Comparison of ENCODE assay signal across 20 cellular contexts in genomic region chr15:40444741-40445140, GRCh38. TPM values are rescaled to one million over a fixed set of nuclear protein-coding genes. Genes with fewer than 3 reads are reported as not detected.
DNase-seq lines count a peak whose midpoint lies in the region; FAIRE-seq and TF ChIP-seq lines count a peak whose summit lies in the region.
"Had no signal": no experiment of that assay in that cellular context is flagged by ENCODE, and none has a peak within 500 bp of the region (broad histone marks: within the 10 kb centered on the region; RNA-seq: fewer than 3 reads in every experiment).

No MANE protein-coding gene starts in this region.

- H3K36me3 Mint-ChIP-seq in CD4-positive, alpha-beta memory T cell: peaks cover 0 to 10% of the 10 kb centered on the region in 2 donors
- H3K36me3 Mint-ChIP-seq in H9 (ENCODE audit: insufficient read depth in 1 of 3, low read depth in 3 of 3): peaks cover 0 to 31% (median 3%) of the 10 kb centered on the region in 3 experiments; a peak in 5 of 7 replicates

- no peak overlapping the region for H2AFZ ChIP-seq in H9 (ENCODE audit: low read length)
- no peak overlapping the region for H2AFZ ChIP-seq in H1 (ENCODE audit: low read length)
- H2AFZ ChIP-seq in neural cell (ENCODE audit: low read depth, low read length): no peak overlapping the region

- no peak for TF ChIP-seq EP300 in H1 (IDR thresholded peaks at IDR 0.05; ENCODE audit: borderline replicate concordance in 1 of 2, low read depth in 2 of 2, low read length in 2 of 2)
- TF ChIP-seq EP300 in neural cell (conservative IDR thresholded peaks at IDR 0.05; ENCODE audit: poor library complexity, severe bottlenecking): no peak

- H2BK15ac ChIP-seq in H9 (ENCODE audit: low read depth, low read length) (no peak overlapping the region), H1 (ENCODE audit: low read length) (no peak overlapping the region)

- H2BK120ac ChIP-seq in H9 (ENCODE audit: low read depth, low read length, poor library complexity, severe bottlenecking) (no peak overlapping the region), H1 (replicated peaks; ENCODE audit: low read depth, low read length) (no peak overlapping the region)

- H4K91ac ChIP-seq in H9 (ENCODE audit: insufficient read length, low read depth, low read length) (no peak overlapping the region), H1 (replicated peaks; ENCODE audit: insufficient read length, low read length) (no peak overlapping the region)

- H3K4me2 ChIP-seq in H9 (ENCODE audit: insufficient read depth, insufficient read length, low read length): no peak overlapping the region
- peak overlapping the region; percentile 36 to 61; a peak in 3 of 4 replicates for H3K4me2 ChIP-seq in H1 (ENCODE audit: insufficient read depth in 1 of 2, low read depth in 2 of 2, low read length in 2 of 2)
- H3K4me2 ChIP-seq in neural cell (ENCODE audit: low read length): no peak overlapping the region

- DNase-seq in CD4-positive, alpha-beta memory T cell: no peak
- DNase-seq in H9: no peak
- DNase-seq in H1 (ENCODE audit: low read depth in 1 of 2, low spot score in 2 of 2): no peak
- DNase-seq in caudate nucleus (lab: John Stamatoyannopoulos, UW): no peak
- DNase-seq in NCI-H187 treated with DMSO at 0.1 percent for 48 hours (lab: John Stamatoyannopoulos, UW): no peak
- DNase-seq in effector CD4-positive, alpha-beta T cell: no peak
- DNase-seq: activated CD4-positive, CD25-positive, alpha-beta regulatory T cell; activated CD8-positive, alpha-beta T cell treated with anti-CD3 and anti-CD28 coated beads, Interleukin-2, amount 10 ng/mL, durations not matched to agents 7 days and 5 days; activated naive CD4-positive, alpha-beta T cell treated with Interleukin-2 at 50 U/mL for 16 hours; activated T-cell treated with anti-CD3 and anti-CD28 coated beads, Interleukin-2, amount 50 U/mL, for 1 hour; aorta; cerebellar nuclear complex; foreskin melanocyte; KG1; NCI-H146; NCI-H748 treated with DMSO at 0.1 percent for 48 hours; Right ventricle myocardium superior had no signal

- TF ChIP-seq RAD21 in H1 (IDR thresholded peaks at IDR 0.05 in 1 of 2, conservative IDR thresholded peaks at IDR 0.05 in 1 of 2; ENCODE audit: low read depth in 2 of 2, low read length in 2 of 2) (no peak), neural cell (conservative IDR thresholded peaks at IDR 0.05) (no peak)

- H3K18ac ChIP-seq in H9 (ENCODE audit: insufficient read length, low read depth, low read length): no peak overlapping the region
- no peak overlapping the region for H3K18ac ChIP-seq in H1 (ENCODE audit: extremely low read depth, low read length)

- no peak for FAIRE-seq in H1 (lab: Jason Lieb, UNC)
- FAIRE-seq: GM12891 had no signal

- POLR2A ChIA-PET in CD4-positive, alpha-beta memory T cell (lab: Charles Lee; ENCODE audit: partially characterized antibody): interaction anchor here (0.7 to 1.2 kb wide), 2 partner anchors 8 to 10 kb away, joined by 3 to 4 read pairs; no protein-coding TSS in a partner anchor
- POLR2A ChIA-PET in H1 (lab: Charles Lee; ENCODE audit: partially characterized antibody): interaction anchor here (1.0 to 2.8 kb wide), 8 partner anchors 12 to 110 kb away, joined by 3 to 21 read pairs (median 4); partner anchors contain the start of genes CHST14 and IVD

- no peaks in the 10 kb centered on the region for H4K20me1 ChIP-seq in H9 (ENCODE audit: control insufficient read depth, insufficient read depth, insufficient read length)
- H4K20me1 ChIP-seq in H1 (replicated peaks in 1 of 2; ENCODE audit: control insufficient read depth in 1 of 2, insufficient read depth in 2 of 2, low read length in 2 of 2): peaks cover 39% of the 10 kb centered on the region in 2 experiments
- peaks cover 14% of the 10 kb centered on the region for H4K20me1 ChIP-seq in neural cell (ENCODE audit: insufficient read depth)

- H3K9me3 Mint-ChIP-seq in CD4-positive, alpha-beta memory T cell: no peaks in the 10 kb centered on the region
- no peaks in the 10 kb centered on the region for H3K9me3 Mint-ChIP-seq in H9

- H3K27me3 ChIP-seq in CD4-positive, alpha-beta memory T cell (ENCODE audit: insufficient read depth, low read length): no peaks in the 10 kb centered on the region
- H3K27me3 ChIP-seq in H9 (ENCODE audit: insufficient read depth, low read length) (no peaks in the 10 kb centered on the region), H1 (replicated peaks in 1 of 4; ENCODE audit: control insufficient read depth in 3 of 4, extremely low read depth in 1 of 4, insufficient read depth in 3 of 4, low read length in 3 of 4) (no peaks in the 10 kb centered on the region), neural cell (ENCODE audit: insufficient read depth, low read depth, low read length) (peaks cover 7% of the 10 kb centered on the region)
- H3K27me3 ChIP-seq: vagina had no signal

- H3K23me2 ChIP-seq in H9 (ENCODE audit: insufficient read length, low read depth, low read length, poor library complexity, severe bottlenecking) (peaks cover 7% of the 10 kb centered on the region), H1 (ENCODE audit: low read depth, low read length) (peaks cover 3% of the 10 kb centered on the region)

- TF ChIP-seq CTCF in H9 (conservative IDR thresholded peaks at IDR 0.05): no peak
- TF ChIP-seq CTCF in H1 (IDR thresholded peaks at IDR 0.05; ENCODE audit: control extremely low read depth in 1 of 3, insufficient read depth in 1 of 3, low read depth in 1 of 3, low read length in 3 of 3): no peak
- TF ChIP-seq CTCF in neural cell (IDR thresholded peaks at IDR 0.05; ENCODE audit: poor library complexity, severe bottlenecking): no peak

- no peaks in the 10 kb centered on the region for H3K27me3 Mint-ChIP-seq in CD4-positive, alpha-beta memory T cell
- H3K27me3 Mint-ChIP-seq in H9 (ENCODE audit: low read depth): no peaks in the 10 kb centered on the region

- H2BK12ac ChIP-seq in H9 (ENCODE audit: insufficient read length, low read depth, low read length) (no peak overlapping the region), H1 (ENCODE audit: low read depth, low read length) (no peak overlapping the region)

- H3T11ph ChIP-seq in H9 (ENCODE audit: low read length): no peak overlapping the region

- peak overlapping the region in 6 of 7 donors; percentile 58 to 76 (median 66) for H3K27ac Mint-ChIP-seq in CD4-positive, alpha-beta memory T cell
- no peak overlapping the region; a peak in 1 of 7 replicates for H3K27ac Mint-ChIP-seq in H9
- H3K27ac Mint-ChIP-seq: activated CD8-positive, alpha-beta T cell treated with anti-CD3 and anti-CD28 coated beads, Interleukin-2, amount 10 ng/mL, durations not matched to agents 7 days and 5 days had no signal

- H3K4me1 ChIP-seq in CD4-positive, alpha-beta memory T cell (ENCODE audit: insufficient read depth, low read length): peaks cover 56% of the 10 kb centered on the region
- H3K4me1 ChIP-seq in H9 (ENCODE audit: insufficient read depth, low read length): peaks cover 20% of the 10 kb centered on the region
- H3K4me1 ChIP-seq in H1 (replicated peaks in 1 of 4; ENCODE audit: control insufficient read depth in 3 of 4, insufficient read depth in 4 of 4, low read length in 3 of 4): peaks cover 17 to 26% (median 21%) of the 10 kb centered on the region in 4 experiments; a peak in 6 of 7 replicates

- CTCF ChIA-PET in CD4-positive, alpha-beta memory T cell (lab: Charles Lee; ENCODE audit: partially characterized antibody): interaction anchor here (0.6 to 2.6 kb wide), 3 partner anchors 8 to 190 kb away, joined by 3 to 6 read pairs (median 3); no protein-coding TSS in a partner anchor
- CTCF ChIA-PET in H1 (lab: Charles Lee; ENCODE audit: partially characterized antibody): interaction anchor here (0.8 to 3.7 kb wide), 12 partner anchors 8 to 117 kb away, joined by 3 to 24 read pairs (median 3); no protein-coding TSS in a partner anchor

- no peak overlapping the region for H3K27ac ChIP-seq in CD4-positive, alpha-beta memory T cell (ENCODE audit: low read depth, low read length)
- H3K27ac ChIP-seq in H9 (ENCODE audit: insufficient read length, low read depth, low read length): no peak overlapping the region
- H3K27ac ChIP-seq in H1 (ENCODE audit: low read depth, low read length): no peak overlapping the region
- H3K27ac ChIP-seq in neural cell (ENCODE audit: low read length): no peak overlapping the region
- no peak overlapping the region for H3K27ac ChIP-seq in caudate nucleus (ENCODE audit: low read depth, low read length)
- H3K27ac ChIP-seq: vagina had no signal

- no peaks in the 10 kb centered on the region for H3K9me2 ChIP-seq in neural cell (ENCODE audit: insufficient read depth, low read length)

- H3K79me1 ChIP-seq in H9 (ENCODE audit: insufficient read depth, low read depth, low read length, poor library complexity, severe bottlenecking) (peaks cover 8% of the 10 kb centered on the region), H1 (ENCODE audit: low read depth, low read length) (peaks cover 13% of the 10 kb centered on the region; the same call in 1 of the 2 replicates)

- H3K79me2 ChIP-seq in H9 (ENCODE audit: insufficient read depth, low read length) (peaks cover 55% of the 10 kb centered on the region; the same call in 1 of the 2 replicates), H1 (ENCODE audit: control insufficient read depth in 1 of 2, insufficient read depth in 2 of 2, low read length in 2 of 2) (peaks cover 35 to 81% of the 10 kb centered on the region in 2 experiments), neural cell (replicated peaks; ENCODE audit: insufficient read depth, low read length) (peaks cover 61% of the 10 kb centered on the region)

- H3K56ac ChIP-seq in H9 (ENCODE audit: insufficient read length, low read depth, low read length): no peak overlapping the region
- H3K56ac ChIP-seq in H1 (replicated peaks; ENCODE audit: insufficient read length, low read depth, low read length): no peak overlapping the region

- no peak overlapping the region for H3K4ac ChIP-seq in H9 (ENCODE audit: low read depth, low read length)
- H3K4ac ChIP-seq in H1 (replicated peaks; ENCODE audit: insufficient read length, low read depth, low read length): no peak overlapping the region

- no peak overlapping the region for H2BK20ac ChIP-seq in H9 (ENCODE audit: low read depth, low read length, poor library complexity, severe bottlenecking)
- no peak overlapping the region for H2BK20ac ChIP-seq in H1 (ENCODE audit: low read length)

- no peak overlapping the region for H4K8ac ChIP-seq in H9 (replicated peaks; ENCODE audit: insufficient read length, low read depth, low read length)
- H4K8ac ChIP-seq in H1 (ENCODE audit: extremely low read depth, insufficient read depth, low read length): no peak overlapping the region

- no peaks in the 10 kb centered on the region for H3K36me3 ChIP-seq in CD4-positive, alpha-beta memory T cell (ENCODE audit: insufficient read depth, low read length)
- H3K36me3 ChIP-seq in H1 (ENCODE audit: control insufficient read depth in 2 of 4, insufficient read depth in 4 of 4, low read length in 3 of 4) (peaks cover 0 to 3% (median 1%) of the 10 kb centered on the region in 4 experiments; a peak in 1 of 8 replicates), neural cell (ENCODE audit: insufficient read depth, low read length) (no peaks in the 10 kb centered on the region)
- H3K36me3 ChIP-seq: vagina had no signal

- no peak overlapping the region for H2AK5ac ChIP-seq in H9 (ENCODE audit: insufficient read length, low read length)
- no peak overlapping the region for H2AK5ac ChIP-seq in H1 (ENCODE audit: low read depth, low read length)

- H4K5ac ChIP-seq in H9 (ENCODE audit: insufficient read length, low read depth, low read length) (no peak overlapping the region), H1 (ENCODE audit: insufficient read length, low read depth, low read length) (no peak overlapping the region)

- peak overlapping the region in 4 of 8 donors; percentile 21 to 46 (median 40) for H3K4me3 Mint-ChIP-seq in CD4-positive, alpha-beta memory T cell
- H3K4me3 Mint-ChIP-seq in H9: peak overlapping the region; percentile 19 to 95; a peak in 3 of 5 replicates
- H3K4me3 Mint-ChIP-seq: activated CD8-positive, alpha-beta T cell treated with anti-CD3 and anti-CD28 coated beads, Interleukin-2, amount 10 ng/mL, durations not matched to agents 7 days and 5 days had no signal

- no peaks in the 10 kb centered on the region for H3K9me3 ChIP-seq in CD4-positive, alpha-beta memory T cell (ENCODE audit: control insufficient read depth in 1 of 2, low read length in 2 of 2)
- H3K9me3 ChIP-seq in H9 (ENCODE audit: control insufficient read depth, low read depth, low read length) (no peaks in the 10 kb centered on the region), H1 (ENCODE audit: insufficient read depth in 2 of 2, low read depth in 1 of 2, low read length in 1 of 2) (no peaks in the 10 kb centered on the region), neural cell (ENCODE audit: low read length) (no peaks in the 10 kb centered on the region)
- H3K9me3 ChIP-seq: vagina had no signal

- intact Hi-C loops in CD4-positive, alpha-beta memory T cell (cut with micrococcal nuclease): no loop called here

- H3K9ac ChIP-seq in H9 (ENCODE audit: extremely low read depth, insufficient read length, low read length) (no peak overlapping the region), H1 (replicated peaks in 1 of 4; ENCODE audit: extremely low read depth in 1 of 4, low read depth in 3 of 4, low read length in 3 of 4) (no peak overlapping the region), neural cell (ENCODE audit: low read length) (no peak overlapping the region)

- H3K4me1 Mint-ChIP-seq in CD4-positive, alpha-beta memory T cell: peaks cover 49 to 69% (median 59%) of the 10 kb centered on the region in 4 donors
- peaks cover 52 to 53% of the 10 kb centered on the region in 2 experiments for H3K4me1 Mint-ChIP-seq in H9

- H2BK5ac ChIP-seq in H9 (ENCODE audit: insufficient read length, low read length): no peak overlapping the region
- no peak overlapping the region for H2BK5ac ChIP-seq in H1 (ENCODE audit: low read depth, low read length)

- H3K4me3 ChIP-seq in CD4-positive, alpha-beta memory T cell (ENCODE audit: low read length in 2 of 2): no peak overlapping the region
- peak overlapping the region in 1 of 4 experiments; percentile 23; a peak in 1 of 8 replicates for H3K4me3 ChIP-seq in H1 (ENCODE audit: extremely low read depth in 1 of 4, insufficient read depth in 2 of 4, low read depth in 3 of 4, low read length in 4 of 4)
- peak overlapping the region; percentile 92 for H3K4me3 ChIP-seq in neural cell (ENCODE audit: low read length)
- H3K4me3 ChIP-seq: vagina had no signal

- H3K23ac ChIP-seq in H9 (ENCODE audit: insufficient read length, low read depth, low read length): no peak overlapping the region
- H3K23ac ChIP-seq in H1 (ENCODE audit: insufficient read length): no peak overlapping the region

- no peaks in the 10 kb centered on the region for H3F3A ChIP-seq in neural cell (ENCODE audit: insufficient read depth, low read length, poor library complexity, severe bottlenecking)

- WGBS in H9 (ENCODE audit: extremely low coverage, insufficient read length, low lambda C conversion rate): no CpG with 5 or more reads among the region's 5 CpGs
- 56% methylated on average over 5 of the region's 5 CpGs; no CpG with 5 or more reads in 1 of the 2 experiments for WGBS in H1 (ENCODE audit: extremely low coverage in 1 of 2, insufficient coverage in 1 of 2, insufficient read length in 1 of 2, insufficient replicate concordance in 2 of 2, low coverage in 1 of 2, low lambda C conversion rate in 2 of 2, missing lambda C conversion rate in 1 of 2), 2 experiments

- no peak overlapping the region for H3K14ac ChIP-seq in H9 (ENCODE audit: insufficient read depth, low read length)
- no peak overlapping the region for H3K14ac ChIP-seq in H1 (ENCODE audit: insufficient read length)

- TF ChIP-seq POLR2A in H1 (IDR thresholded peaks at IDR 0.05; ENCODE audit: control extremely low read depth in 1 of 2, low read depth in 2 of 2, low read length in 2 of 2): no peak

RNA-seq across cellular contexts. Expression of gene BAHD1, which starts 4.0 kb away (rescaled TPM):
- 10 to 100 TPM; 47.0 to 49.2 TPM for total RNA-seq in CD4-positive, alpha-beta memory T cell
- 1 to 10 TPM; 1.5 to 4.6 TPM for polyA plus RNA-seq in CD4-positive, alpha-beta memory T cell
- total RNA-seq in H9 (2021): 52.9 and 54.1 TPM in 2 replicates
- 38.9 and 40.0 TPM in 2 replicates for total RNA-seq in H1 (2021; fragmentation: NEBNext Ultra II Directional; extraction: Animal tissue kit (Norgen Biotek cat#: 25700))
- polyA plus RNA-seq in H1 (2011; rRNA removed) (15.0 and 23.4 TPM in 2 replicates), neural cell (22.8 and 24.3 TPM in 2 replicates)
- polyA plus RNA-seq in H1 (2011; cell fraction: cytosol; rRNA removed): 19.2 TPM
- polyA plus RNA-seq in H1 (2011; cell fraction: nucleus; rRNA removed): 45.1 TPM
- polyA plus RNA-seq in H1 (2012, experiment 1 of 2): 36.7 to 45.3 TPM (median 39.3 TPM) in 4 replicates
- 31.9 TPM for polyA plus RNA-seq in H1 (2012, experiment 2 of 2)
- polyA plus RNA-seq in H1 (2013, experiment 1 of 2): 24.0 TPM
- polyA plus RNA-seq in H1 (2013, experiment 2 of 2): 22.9 TPM
- polyA minus RNA-seq in H1 (2011; rRNA and poly(A)+ RNA removed): 16.4 and 20.1 TPM in 2 replicates
- polyA minus RNA-seq in H1 (2011; cell fraction: cytosol; rRNA and poly(A)+ RNA removed): 21.8 TPM
- 23.6 TPM for polyA minus RNA-seq in H1 (2011; cell fraction: nucleus; rRNA and poly(A)+ RNA removed)
- polyA minus RNA-seq in neural cell: 20.4 and 25.1 TPM in 2 replicates

RNA-seq across cellular contexts. Expression of gene CHST14, which starts 26.0 kb away (rescaled TPM):
- 10 to 100 TPM in 1 of 2 experiments, 1 to 10 TPM in 1; 9.1 to 10.5 TPM for total RNA-seq in CD4-positive, alpha-beta memory T cell
- 1 to 10 TPM in 1 of 2 donors, under 1 TPM in 1; 0.64 to 1.5 TPM for polyA plus RNA-seq in CD4-positive, alpha-beta memory T cell
- total RNA-seq in H9 (2021): 24.4 and 25.7 TPM in 2 replicates
- 17.7 and 20.3 TPM in 2 replicates for total RNA-seq in H1 (2021; fragmentation: NEBNext Ultra II Directional; extraction: Animal tissue kit (Norgen Biotek cat#: 25700))
- polyA plus RNA-seq in H1 (2011; rRNA removed): 13.4 and 15.2 TPM in 2 replicates
- polyA plus RNA-seq in H1 (2011; cell fraction: cytosol; rRNA removed): 10.0 TPM
- 14.9 TPM for polyA plus RNA-seq in H1 (2011; cell fraction: nucleus; rRNA removed)
- polyA plus RNA-seq in H1 (2012, experiment 1 of 2): 16.1 to 20.5 TPM (median 18.5 TPM) in 4 replicates
- polyA plus RNA-seq in H1 (2012, experiment 2 of 2): 21.7 TPM
- polyA plus RNA-seq in H1 (2013, experiment 1 of 2): 19.8 TPM
- polyA plus RNA-seq in H1 (2013, experiment 2 of 2): 20.1 TPM
- 7.0 and 8.4 TPM in 2 replicates for polyA minus RNA-seq in H1 (2011; rRNA and poly(A)+ RNA removed)
- polyA minus RNA-seq in H1 (2011; cell fraction: cytosol; rRNA and poly(A)+ RNA removed): 13.4 TPM
- 6.5 TPM for polyA minus RNA-seq in H1 (2011; cell fraction: nucleus; rRNA and poly(A)+ RNA removed)
- 0.56 and 0.71 TPM in 2 replicates for polyA plus RNA-seq in neural cell
- polyA minus RNA-seq in neural cell: 1.2 and 1.4 TPM in 2 replicates

RNA-seq across cellular contexts. Expression of gene IVD, which starts 39.1 kb away (rescaled TPM):
- 10 to 100 TPM; 56.4 to 62.2 TPM for total RNA-seq in CD4-positive, alpha-beta memory T cell
- polyA plus RNA-seq in CD4-positive, alpha-beta memory T cell: 10 to 100 TPM; 25.7 to 26.8 TPM
- total RNA-seq in H9 (2021): 86.7 and 93.1 TPM in 2 replicates
- total RNA-seq in H1 (2021; fragmentation: NEBNext Ultra II Directional; extraction: Animal tissue kit (Norgen Biotek cat#: 25700)): 78.8 and 80.0 TPM in 2 replicates
- polyA plus RNA-seq in H1 (2011; rRNA removed): 55.2 and 63.7 TPM in 2 replicates
- polyA plus RNA-seq in H1 (2011; cell fraction: cytosol; rRNA removed): 74.1 TPM
- 77.2 TPM for polyA plus RNA-seq in H1 (2011; cell fraction: nucleus; rRNA removed)
- polyA plus RNA-seq in H1 (2012, experiment 1 of 2): 51.3 to 57.3 TPM (median 56.8 TPM) in 4 replicates
- 38.4 TPM for polyA plus RNA-seq in H1 (2012, experiment 2 of 2)
- polyA plus RNA-seq in H1 (2013, experiment 1 of 2): 29.4 TPM
- polyA plus RNA-seq in H1 (2013, experiment 2 of 2): 28.3 TPM
- 77.8 and 87.4 TPM in 2 replicates for polyA minus RNA-seq in H1 (2011; rRNA and poly(A)+ RNA removed)
- 47.9 TPM for polyA minus RNA-seq in H1 (2011; cell fraction: cytosol; rRNA and poly(A)+ RNA removed)
- polyA minus RNA-seq in H1 (2011; cell fraction: nucleus; rRNA and poly(A)+ RNA removed): 52.2 TPM
- polyA plus RNA-seq in neural cell: 28.6 and 36.1 TPM in 2 replicates
- 26.3 and 28.4 TPM in 2 replicates for polyA minus RNA-seq in neural cell

Comparison
In these comparisons a context has a peak if more than half of its experiments do, and no peak if none do; other contexts are left out.
1. H3K27ac Mint-ChIP-seq: peak in CD4-positive, alpha-beta memory T cell (6 of 7); none in H9 (0 of 3).
2. H3K4me2 ChIP-seq: peak in H1 (2 of 2); none in H9 (single experiment) and neural cell (single experiment).